ENCODE assay signal across 8 cellular contexts in the genomic region with DNA sequence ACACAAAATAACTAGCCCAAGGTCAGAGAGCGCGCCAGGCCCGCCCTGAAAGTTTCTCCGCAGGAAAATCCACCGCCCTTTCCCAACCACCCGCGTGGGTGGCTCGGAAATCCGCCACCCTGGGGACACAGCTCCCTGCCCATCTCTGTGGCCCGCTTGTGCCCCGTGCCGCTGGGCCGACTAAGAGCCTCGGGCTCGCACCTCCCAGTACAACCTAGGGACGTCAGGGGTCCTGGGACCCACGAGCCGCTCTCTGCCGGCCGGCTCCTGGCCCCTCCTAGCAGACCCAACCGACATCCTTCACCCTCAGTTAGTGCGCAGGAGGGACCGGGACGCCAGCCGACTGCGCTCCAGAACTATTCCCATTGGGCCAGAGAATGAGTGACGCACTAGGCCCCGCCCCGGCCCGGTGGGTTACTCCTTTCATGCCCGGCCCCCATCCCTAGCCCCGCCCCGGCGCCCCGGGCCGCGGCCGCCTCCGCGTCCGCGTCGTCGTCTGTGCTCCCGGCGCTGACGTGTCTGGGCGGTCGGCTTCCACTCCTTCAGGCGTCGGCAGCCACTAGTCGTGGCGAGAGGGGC. TPM values are rescaled to one million over a fixed set of nuclear protein-coding genes. Genes with fewer than 3 reads are reported as not detected.
DNase-seq lines count a peak whose midpoint lies in the region; ATAC-seq, FAIRE-seq and TF ChIP-seq lines count a peak whose summit lies in the region.

No MANE protein-coding gene starts in this region.

- H3K9me3 ChIP-seq in kidney (ENCODE audit: control insufficient read depth in 1 of 2, low read length in 2 of 2): no peaks in the 10 kb centered on the region

- H3K4me1 ChIP-seq in kidney (ENCODE audit: control insufficient read depth in 1 of 2, insufficient read depth in 1 of 2, low read depth in 1 of 2, low read length in 2 of 2): peaks cover 6 to 11% of the 10 kb centered on the region in 2 donors

- H3K27ac ChIP-seq in kidney (ENCODE audit: low read depth in 2 of 2, low read length in 2 of 2): peak overlapping the region; percentile 95 to 99

- TF ChIP-seq CTCF in kidney (IDR thresholded peaks at IDR 0.05; ENCODE audit: borderline replicate concordance, extremely low read depth, insufficient read depth): no peak

- DNase-seq in AG20443 (ENCODE audit: low spot score) (peak; percentile 97), NCI-H446 (lab: John Stamatoyannopoulos, UW) (peak; percentile 96 to 99), cerebellar cortex (ENCODE audit: low spot score) (peak; percentile 98), kidney (peak; percentile 100)
- peak; percentile 97 to 99 for DNase-seq in stimulated activated CD4-positive, alpha-beta T cell treated with anti-CD3 and anti-CD28 coated beads, Interleukin-15, amount 100 ng/mL, for 1 hour (ENCODE audit: low read depth in 1 of 2, low spot score in 1 of 2)

- FAIRE-seq in kidney (lab: Jason Lieb, UNC): no peak

- peak overlapping the region; percentile 62 to 85 for H3K4me3 ChIP-seq in kidney (ENCODE audit: low read length in 2 of 2)

- H3K36me3 ChIP-seq in kidney (ENCODE audit: control insufficient read depth in 1 of 2, insufficient read depth in 2 of 2, low read length in 2 of 2): no peaks in the 10 kb centered on the region

- intact Hi-C loops in kidney (cut with DNase I): no loop called here

- peak overlapping the region; percentile 78 to 85 for H3K9ac ChIP-seq in kidney (ENCODE audit: low read length in 2 of 2)

- ATAC-seq in GM19043 (IDR thresholded peaks at IDR 0.05; ENCODE audit: low read depth, unreplicated experiment) (peak; percentile 92), HG03354 (IDR thresholded peaks at IDR 0.05; ENCODE audit: poor library complexity, severe bottlenecking, unreplicated experiment) (peak; percentile 93)
- ATAC-seq in activated CD4-positive, CD25-positive, alpha-beta regulatory T cell treated with anti-CD3 and anti-CD28 coated beads, Interleukin-2, amount 50 U/mL, for 24 hours: peak; percentile 95 to 96

RNA-seq across cellular contexts. Expression of a gene that starts 0.4 kb away (rescaled TPM):
- 30.6 TPM for total RNA-seq in kidney
- 23.6 TPM for polyA plus RNA-seq in kidney (ENCODE audit: insufficient read depth, low read depth, low replicate concordance)

Comparison
In these comparisons a context has a peak if more than half of its experiments do, and no peak if none do; other contexts are left out.
1. Peak in every context shown above with its lines: DNase-seq, ATAC-seq, H3K4me3 ChIP-seq and H3K27ac ChIP-seq.